Comparison of ENCODE assay signal across 9 cellular contexts in the genomic region with DNA sequence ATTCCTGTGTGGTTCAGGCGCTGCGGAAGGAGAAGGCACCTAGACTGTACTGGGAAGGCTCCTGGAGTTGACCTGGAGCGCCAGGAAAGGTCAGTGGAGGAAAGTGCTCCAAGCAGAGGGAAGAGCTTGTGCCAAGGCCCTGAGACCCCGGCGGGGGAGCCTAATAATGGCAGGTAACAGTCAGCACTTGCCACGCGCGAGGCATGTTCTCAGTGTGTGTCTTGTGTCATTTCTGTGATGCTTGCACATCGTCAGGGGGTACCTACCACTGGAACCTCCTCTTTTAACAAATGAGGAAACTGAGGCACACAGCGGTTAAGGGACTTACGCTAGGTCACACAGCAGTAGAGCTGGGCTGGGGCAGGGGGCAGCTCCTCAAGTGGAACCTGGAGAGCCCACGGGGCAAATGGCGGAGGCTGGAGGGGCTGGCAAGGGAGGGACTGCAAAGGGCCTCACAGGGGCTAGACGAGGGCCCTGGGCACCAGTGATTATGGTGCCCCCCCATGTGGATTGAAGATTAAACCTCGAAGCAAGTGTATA. TPM values are rescaled to one million over a fixed set of nuclear protein-coding genes. Genes with fewer than 3 reads are reported as not detected.
DNase-seq lines count a peak whose midpoint lies in the region; ATAC-seq, FAIRE-seq and TF ChIP-seq lines count a peak whose summit lies in the region.
"Had no signal": no experiment of that assay in that cellular context is flagged by ENCODE, and none has a peak within 500 bp of the region (broad histone marks: within the 10 kb centered on the region; RNA-seq: fewer than 3 reads in every experiment).

No MANE protein-coding gene starts in this region.

- H3K36me3 Mint-ChIP-seq in naive thymus-derived CD8-positive, alpha-beta T cell, result no peaks in the 10 kb centered on the region

- H3K9ac ChIP-seq in mammary epithelial cell (ENCODE audit: insufficient read depth, low read length), result no peak overlapping the region

- H4K20me1 ChIP-seq in mammary epithelial cell (ENCODE audit: insufficient read depth, low read length), result no peaks in the 10 kb centered on the region

- H3K27ac ChIP-seq in ACC112 (ENCODE audit: low read depth, low read length) (no peak overlapping the region), HL-60 (replicated peaks) (no peak overlapping the region), mammary epithelial cell (ENCODE audit: insufficient read depth, low read depth, low read length) (no peak overlapping the region)

- H3K4me3 ChIP-seq in ACC112 (ENCODE audit: low read depth, low read length) (peak overlapping the region; percentile 68; the same call in 1 of the 2 replicates), HL-60 (replicated peaks; ENCODE audit: insufficient read depth, low read length) (peak overlapping the region; percentile 66), mammary epithelial cell (replicated peaks in 1 of 3; ENCODE audit: insufficient read depth in 1 of 3, low read depth in 2 of 3, low read length in 3 of 3) (no peak overlapping the region)

- H3K36me3 ChIP-seq in ACC112 (ENCODE audit: insufficient read depth, low read length) (no peaks in the 10 kb centered on the region), mammary epithelial cell (ENCODE audit: insufficient read depth, low read length) (no peaks in the 10 kb centered on the region)

- POLR2A ChIA-PET in naive thymus-derived CD8-positive, alpha-beta T cell (lab: Charles Lee), result interaction anchor here (1.1 to 2.9 kb wide), 2 partner anchors 10 to 51 kb away, joined by 3 to 13 read pairs; partner anchors contain the start of gene PPIE

- H3K27me3 ChIP-seq in ACC112 (ENCODE audit: insufficient read depth, low read length) (peaks cover 25% of the 10 kb centered on the region), HL-60 (ENCODE audit: insufficient read depth, poor library complexity, severe bottlenecking) (peaks cover 7% of the 10 kb centered on the region), mammary epithelial cell (ENCODE audit: insufficient read depth, low read length) (peaks cover 10% of the 10 kb centered on the region)

- WGBS in mammary epithelial cell (ENCODE audit: low coverage, missing lambda C conversion rate), result 72% methylated on average over 14 of the region's 15 CpGs

- no peaks in the 10 kb centered on the region for H3K9me3 ChIP-seq in mammary epithelial cell (replicated peaks; ENCODE audit: insufficient read depth, low read length)

- DNase-seq in HL-60 (ENCODE audit: low read depth in 1 of 2, low spot score in 1 of 2) (no peak), mammary epithelial cell (no peak), urothelium cell line (ENCODE audit: low spot score) (no peak)
- no peak for DNase-seq in naive thymus-derived CD8-positive, alpha-beta T cell

- H3K79me2 ChIP-seq in ACC112 (ENCODE audit: control insufficient read depth, insufficient read depth, low read length, unreplicated experiment), result no peaks in the 10 kb centered on the region
- H3K79me2 ChIP-seq in mammary epithelial cell (ENCODE audit: insufficient read depth, low read length), result no peaks in the 10 kb centered on the region

- H3K27ac Mint-ChIP-seq in naive thymus-derived CD8-positive, alpha-beta T cell, result peak overlapping the region in 3 of 10 donors; percentile 37 to 69 (median 53)

- H3K4me2 ChIP-seq in mammary epithelial cell (ENCODE audit: insufficient read depth, low read depth, low read length), result no peak overlapping the region

- H3K9me3 Mint-ChIP-seq in naive thymus-derived CD8-positive, alpha-beta T cell, result no peaks in the 10 kb centered on the region

- H3K4me1 ChIP-seq in ACC112 (ENCODE audit: control insufficient read depth, insufficient read depth, low read length, unreplicated experiment) (peaks cover 4% of the 10 kb centered on the region), mammary epithelial cell (ENCODE audit: insufficient read depth, low read length) (peaks cover 10% of the 10 kb centered on the region)

- H3K27me3 Mint-ChIP-seq in naive thymus-derived CD8-positive, alpha-beta T cell, result peaks cover 11 to 49% (median 23%) of the 10 kb centered on the region in 5 donors

- peak overlapping the region; percentile 71 to 81 (median 75) for H3K4me3 Mint-ChIP-seq in naive thymus-derived CD8-positive, alpha-beta T cell

- in situ Hi-C loops in mammary epithelial cell (cut with MboI; ENCODE audit: low sequenced_read_pairs in 2 of 2), result no loop called here

- peaks cover 3 to 14% (median 8%) of the 10 kb centered on the region in 4 donors for H3K4me1 Mint-ChIP-seq in naive thymus-derived CD8-positive, alpha-beta T cell

- CTCF ChIA-PET in mammary epithelial cell (lab: Charles Lee; ENCODE audit: low non-redundant PET), result no interaction called here

- FAIRE-seq in urothelium cell line (lab: Jason Lieb, UNC), result no peak

- no peak for TF ChIP-seq CTCF in HL-60 (IDR thresholded peaks at IDR 0.05; ENCODE audit: insufficient read depth, low read length)
- TF ChIP-seq CTCF in mammary epithelial cell (conservative IDR thresholded peaks at IDR 0.05 in 1 of 2, IDR thresholded peaks at IDR 0.05 in 1 of 2; ENCODE audit: extremely low read depth in 1 of 2, insufficient read depth in 1 of 2, low read depth in 1 of 2, low read length in 2 of 2), result no peak

- no TSS peak for BruUV-seq in mammary epithelial cell (replicated peaks; lab: Mats Ljungman, UMichigan)

- intact Hi-C loops in mammary epithelial cell (cut with micrococcal nuclease), result loop anchor here (10.0 kb wide), 1 partner anchor 55 kb away; the partner anchor contains the start of gene PPIE

- dilution Hi-C loops in mammary epithelial cell (cut with HindIII; ENCODE audit: low sequenced_read_pairs), result no loop called here

- no peak overlapping the region for H2AFZ ChIP-seq in ACC112 (ENCODE audit: low read length, unreplicated experiment)
- H2AFZ ChIP-seq in mammary epithelial cell (ENCODE audit: low read depth, low read length), result peak overlapping the region; percentile 86

- no peak for ATAC-seq in naive thymus-derived CD8-positive, alpha-beta T cell
- ATAC-seq in GM19467 (IDR thresholded peaks at IDR 0.05; ENCODE audit: unreplicated experiment) (no peak), GM21423 (IDR thresholded peaks at IDR 0.05; ENCODE audit: unreplicated experiment) (no peak), GM19035 (IDR thresholded peaks at IDR 0.05; ENCODE audit: unreplicated experiment) (no peak)

RNA-seq across cellular contexts. Expression of gene BMP8B, which starts 1.0 kb away (rescaled TPM):
- not detected for total RNA-seq in mammary epithelial cell
- polyA plus RNA-seq in mammary epithelial cell, result 0.06 TPM
- polyA minus RNA-seq in mammary epithelial cell, result not detected
- under 1 TPM; 0.26 to 0.41 TPM for total RNA-seq in naive thymus-derived CD8-positive, alpha-beta T cell
- under 1 TPM in 1 of 3 donors, not detected in 2; 0.13 TPM for polyA plus RNA-seq in naive thymus-derived CD8-positive, alpha-beta T cell

RNA-seq across cellular contexts. Expression of gene OXCT2, which starts 18.5 kb away (rescaled TPM):
- 1 to 10 TPM in 1 of 2 donors, under 1 TPM in 1; 0.28 to 1.7 TPM for total RNA-seq in mammary epithelial cell
- 0.27 TPM for polyA plus RNA-seq in mammary epithelial cell
- not detected for polyA minus RNA-seq in mammary epithelial cell
- not detected for total RNA-seq in naive thymus-derived CD8-positive, alpha-beta T cell
- not detected for polyA plus RNA-seq in naive thymus-derived CD8-positive, alpha-beta T cell
- total RNA-seq: T-helper 1 cell treated with Interleukin-12 subunit alpha and Interleukin-12 subunit beta and Interleukin-4 antibody, amounts not matched to agents 30 ng/mL and 1 ng/mL, for 36 hours had no signal

RNA-seq across cellular contexts. Expression of gene PPIE, which starts 51.0 kb away (rescaled TPM):
- total RNA-seq in mammary epithelial cell, result 10 to 100 TPM; 25.0 to 50.4 TPM
- polyA plus RNA-seq in mammary epithelial cell, result 76.7 TPM
- polyA minus RNA-seq in mammary epithelial cell, result 4.9 TPM
- total RNA-seq in naive thymus-derived CD8-positive, alpha-beta T cell, result 10 to 100 TPM; 86.9 to 88.3 TPM
- 100 to 1,000 TPM; 101 to 123 (median 102) TPM for polyA plus RNA-seq in naive thymus-derived CD8-positive, alpha-beta T cell

Comparison
In these comparisons a context has a peak if more than half of its experiments do, and no peak if none do; other contexts are left out.
1. H3K4me3 ChIP-seq: peak in ACC112 (single experiment) and HL-60 (single experiment); none in mammary epithelial cell (0 of 3).